In the genomic region with DNA sequence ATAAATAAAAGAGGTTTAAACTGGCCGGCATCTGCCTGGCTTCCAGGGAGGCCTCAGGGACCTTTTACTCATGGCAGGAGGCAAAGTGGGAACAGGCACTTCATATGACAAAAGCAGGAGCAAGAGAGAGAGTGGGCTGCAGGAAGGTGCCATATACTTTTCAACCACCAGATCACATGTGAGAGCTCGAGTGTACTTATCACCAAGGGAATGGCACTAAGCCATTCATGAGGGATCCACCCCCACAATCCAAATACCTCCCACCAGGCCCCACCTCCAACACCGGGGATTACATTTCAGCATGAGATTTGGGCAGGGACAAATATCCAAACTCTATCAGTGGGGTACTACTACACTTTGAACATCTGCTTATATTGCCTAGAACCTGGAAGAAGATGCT, we compare ENCODE assay signal across 33 cellular contexts.
"Had no signal": no experiment of that assay in that cellular context is flagged by ENCODE, and none has a peak within 500 bp of the region (broad histone marks: within the 10 kb centered on the region; RNA-seq: fewer than 3 reads in every experiment).

No MANE protein-coding gene starts in this region.

- H3K27ac Mint-ChIP-seq: activated naive CD4-positive, alpha-beta T cell treated with anti-CD3 and anti-CD28 coated beads for 36 hours; activated naive CD8-positive, alpha-beta T cell treated with anti-CD3 and anti-CD28 coated beads for 36 hours; activated T-helper 1 cell treated with anti-CD3 and anti-CD28 coated beads, Interleukin-12 subunit alpha, Interleukin-12 subunit beta, Interleukin-2, Interleukin-4 antibody, amounts not matched to agents 30 ng/mL and 10 ng/mL and 1 ng/mL, durations not matched to agents 14 hours and 24 hours and 36 hours; effector memory CD8-positive, alpha-beta T cell; naive thymus-derived CD8-positive, alpha-beta T cell; T-helper 2 cell treated with Interferon-gamma antibody and Interleukin-4, amounts not matched to agents 5 μg/mL and 100 μg/mL, for 36 hours; type B pancreatic cell had no signal

- H3K27me3 ChIP-seq: adrenal gland, body of pancreas, cardiac muscle cell, dorsolateral prefrontal cortex, heart left ventricle, testis had no signal

- H3K36me3 ChIP-seq: adrenal gland, cardiac muscle cell had no signal

- H3K9me3 Mint-ChIP-seq: activated naive CD4-positive, alpha-beta T cell treated with anti-CD3 and anti-CD28 coated beads for 36 hours; activated naive CD8-positive, alpha-beta T cell treated with anti-CD3 and anti-CD28 coated beads for 36 hours; activated T-helper 1 cell treated with anti-CD3 and anti-CD28 coated beads, Interleukin-12 subunit alpha, Interleukin-12 subunit beta, Interleukin-2, Interleukin-4 antibody, amounts not matched to agents 30 ng/mL and 10 ng/mL and 1 ng/mL, durations not matched to agents 14 hours and 24 hours and 36 hours; effector memory CD8-positive, alpha-beta T cell; naive thymus-derived CD8-positive, alpha-beta T cell; neural crest cell; T-helper 2 cell treated with Interferon-gamma antibody and Interleukin-4, amounts not matched to agents 5 μg/mL and 100 μg/mL, for 36 hours; type B pancreatic cell had no signal

- H3K4me3 Mint-ChIP-seq: activated naive CD4-positive, alpha-beta T cell treated with anti-CD3 and anti-CD28 coated beads for 36 hours; activated naive CD8-positive, alpha-beta T cell treated with anti-CD3 and anti-CD28 coated beads for 36 hours; activated T-helper 1 cell treated with anti-CD3 and anti-CD28 coated beads, Interleukin-12 subunit alpha, Interleukin-12 subunit beta, Interleukin-2, Interleukin-4 antibody, amounts not matched to agents 30 ng/mL and 10 ng/mL and 1 ng/mL, durations not matched to agents 14 hours and 24 hours and 36 hours; effector memory CD8-positive, alpha-beta T cell; naive thymus-derived CD8-positive, alpha-beta T cell; neural crest cell; T-helper 2 cell treated with Interferon-gamma antibody and Interleukin-4, amounts not matched to agents 5 μg/mL and 100 μg/mL, for 36 hours; type B pancreatic cell had no signal

- FAIRE-seq: endothelial cell of umbilical vein had no signal

- H3K9me3 ChIP-seq: adrenal gland, body of pancreas, heart left ventricle, lower lobe of right lung, psoas muscle, testis had no signal

- DNase-seq: activated CD4-positive, alpha-beta T cell treated with anti-CD3 and anti-CD28 coated beads for 4 hours; activated CD4-positive, alpha-beta T cell treated with anti-CD3 and anti-CD28 coated beads, Interleukin-2, amount 50 U/mL, for 4 hours; activated CD8-positive, alpha-beta memory T cell treated with anti-CD3 and anti-CD28 coated beads, Interleukin-2, amount 50 U/mL, for 4 hours; activated effector memory CD4-positive, alpha-beta T cell treated with anti-CD3 and anti-CD28 coated beads, Interleukin-2, amount 50 U/mL, for 16 hours; activated naive CD4-positive, alpha-beta T cell treated with anti-CD3 and anti-CD28 coated beads for 36 hours; activated naive CD8-positive, alpha-beta T cell treated with anti-CD3 and anti-CD28 coated beads for 36 hours; activated T-cell treated with anti-CD3 and anti-CD28 coated beads, Interleukin-2, amount 50 U/mL, for 1 hour; adrenal gland; aorta; body of pancreas; dorsolateral prefrontal cortex; effector memory CD8-positive, alpha-beta T cell; foreskin fibroblast; heart left ventricle; kidney glomerular epithelial cell; lower lobe of right lung; naive thymus-derived CD8-positive, alpha-beta T cell; nucleus accumbens; psoas muscle; stimulated activated CD4-positive, alpha-beta T cell treated with anti-CD3 and anti-CD28 coated beads, Interleukin-15, amount 100 ng/mL, for 24 hours; stimulated activated CD4-positive, alpha-beta T cell treated with anti-CD3 and anti-CD28 coated beads, Interleukin-2, amount 100 ng/mL, for 24 hours; stimulated activated naive CD8-positive, alpha-beta T cell treated with anti-CD3 and anti-CD28 coated beads, Interleukin-15, Interleukin-2, amounts not matched to agents 100 U/mL and 50 U/mL, for 24 hours; T-helper 1 cell; testis had no signal

- H3K36me3 Mint-ChIP-seq: activated naive CD8-positive, alpha-beta T cell treated with anti-CD3 and anti-CD28 coated beads for 36 hours; naive thymus-derived CD8-positive, alpha-beta T cell had no signal

- ATAC-seq: body of pancreas; effector memory CD8-positive, alpha-beta T cell; left lobe of liver; naive thymus-derived CD8-positive, alpha-beta T cell; psoas muscle; stimulated activated naive CD8-positive, alpha-beta T cell treated with anti-CD3 and anti-CD28 coated beads, Interleukin-15, Interleukin-2, amounts not matched to agents 100 U/mL and 50 U/mL, for 24 hours had no signal

- H3K4me1 Mint-ChIP-seq: activated naive CD8-positive, alpha-beta T cell treated with anti-CD3 and anti-CD28 coated beads for 36 hours; naive thymus-derived CD8-positive, alpha-beta T cell had no signal

- H3K27ac ChIP-seq: body of pancreas, cardiac muscle cell, dorsolateral prefrontal cortex, lower lobe of right lung, parathyroid adenoma, psoas muscle, testis had no signal

- H3K27me3 Mint-ChIP-seq: activated naive CD8-positive, alpha-beta T cell treated with anti-CD3 and anti-CD28 coated beads for 36 hours; type B pancreatic cell had no signal

- H3K4me1 ChIP-seq: body of pancreas, lower lobe of right lung, parathyroid adenoma had no signal

- H3K4me3 ChIP-seq: adrenal gland, body of pancreas, cardiac muscle cell, coronary artery, dorsolateral prefrontal cortex, heart left ventricle, lower lobe of right lung, psoas muscle, testis had no signal
